ENCODE assay signal across 20 cellular contexts in genomic region chr2:241187101-241187690, GRCh38. TPM values are rescaled to one million over a fixed set of nuclear protein-coding genes. Genes with fewer than 3 reads are reported as not detected.
A peak's percentile ranks its signal among the peaks of the same experiment; 100 is the strongest.
DNase-seq lines count a peak whose midpoint lies in the region; ATAC-seq and TF ChIP-seq lines count a peak whose summit lies in the region.
"Had no signal": no experiment of that assay in that cellular context is flagged by ENCODE, and none has a peak within 500 bp of the region (broad histone marks: within the 10 kb centered on the region; RNA-seq: fewer than 3 reads in every experiment).

No MANE protein-coding gene starts in this region.

- H3K9me3 ChIP-seq in BLaER1: no peaks in the 10 kb centered on the region

- no peaks in the 10 kb centered on the region for H3K27me3 Mint-ChIP-seq in chondrocyte (ENCODE audit: low read depth)
- H3K27me3 Mint-ChIP-seq in T-helper 2 cell treated with Interferon-gamma antibody and Interleukin-4, amounts not matched to agents 5 μg/mL and 100 μg/mL, for 36 hours (ENCODE audit: low read depth): no peaks in the 10 kb centered on the region
- H3K27me3 Mint-ChIP-seq: B cell; CD4-positive, CD25-positive, alpha-beta regulatory T cell had no signal

- H3K9ac ChIP-seq in BLaER1 (no peak overlapping the region), mesendoderm (ENCODE audit: low read length) (no peak overlapping the region)

- no peak overlapping the region for H3K4me3 Mint-ChIP-seq in chondrocyte (ENCODE audit: unreplicated experiment)
- H3K4me3 Mint-ChIP-seq in T-helper 2 cell treated with Interferon-gamma antibody and Interleukin-4, amounts not matched to agents 5 μg/mL and 100 μg/mL, for 36 hours: no peak overlapping the region
- H3K4me3 Mint-ChIP-seq: CD4-positive, CD25-positive, alpha-beta regulatory T cell had no signal

- H3K4me3 ChIP-seq in BLaER1 (no peak overlapping the region), mesendoderm (ENCODE audit: low read length) (no peak overlapping the region)

- H3K18ac ChIP-seq in mesendoderm (ENCODE audit: low read length): no peak overlapping the region

- no peak overlapping the region for H3K27ac Mint-ChIP-seq in chondrocyte (ENCODE audit: unreplicated experiment)
- H3K27ac Mint-ChIP-seq in T-helper 2 cell treated with Interferon-gamma antibody and Interleukin-4, amounts not matched to agents 5 μg/mL and 100 μg/mL, for 36 hours: no peak overlapping the region
- H3K27ac Mint-ChIP-seq: B cell; CD4-positive, CD25-positive, alpha-beta regulatory T cell had no signal

- peak; percentile 86 for DNase-seq in chondrocyte (ENCODE audit: low spot score)
- DNase-seq in mesendoderm: peak; percentile 34
- no peak for DNase-seq in T-helper 2 cell treated with Interferon-gamma antibody and Interleukin-4, amounts not matched to agents 5 μg/mL and 100 μg/mL, for 36 hours (ENCODE audit: low spot score)
- DNase-seq: CD4-positive, CD25-positive, alpha-beta regulatory T cell; DMS53; GOT3; KBM-7; MV-4-11; NCI-H1105; NCI-H2029; NCI-H2227 treated with DMSO at 0.1 percent for 48 hours; RPMI8226; SHP77; SW 1271 had no signal

- no peak overlapping the region for H2BK15ac ChIP-seq in mesendoderm (replicated peaks; ENCODE audit: low read depth)

- H3K27ac ChIP-seq in BLaER1: no peak overlapping the region
- H3K27ac ChIP-seq in C4-2B: peak overlapping the region; percentile 23; the same call in 1 of the 2 replicates
- no peak overlapping the region for H3K27ac ChIP-seq in mesendoderm (ENCODE audit: low read depth, low read length)

- peaks cover 15% of the 10 kb centered on the region; the same call in 1 of the 2 replicates for H3K36me3 ChIP-seq in BLaER1
- H3K36me3 ChIP-seq in mesendoderm (ENCODE audit: control insufficient read depth, insufficient read depth, low read length): no peaks in the 10 kb centered on the region

- H3K79me2 ChIP-seq in mesendoderm (ENCODE audit: control insufficient read depth, insufficient read depth, low read length): no peaks in the 10 kb centered on the region

- H2BK5ac ChIP-seq in mesendoderm (ENCODE audit: low read length): no peak overlapping the region

- H4K5ac ChIP-seq in mesendoderm (ENCODE audit: low read length): no peak overlapping the region

- peak overlapping the region; percentile 17 for H3K4me2 ChIP-seq in BLaER1
- H3K4me2 ChIP-seq in mesendoderm (ENCODE audit: low read length): no peak overlapping the region

- no peak overlapping the region for H3K56ac ChIP-seq in mesendoderm (ENCODE audit: low read length)

- H2AK5ac ChIP-seq in mesendoderm (ENCODE audit: low read length): no peak overlapping the region

- H3K9me3 Mint-ChIP-seq in chondrocyte (ENCODE audit: low read depth): no peaks in the 10 kb centered on the region
- no peaks in the 10 kb centered on the region for H3K9me3 Mint-ChIP-seq in T-helper 2 cell treated with Interferon-gamma antibody and Interleukin-4, amounts not matched to agents 5 μg/mL and 100 μg/mL, for 36 hours
- H3K9me3 Mint-ChIP-seq: CD4-positive, CD25-positive, alpha-beta regulatory T cell had no signal

- WGBS in mesendoderm (ENCODE audit: extremely low coverage, insufficient coverage, low lambda C conversion rate): no CpG with 5 or more reads among the region's 12 CpGs

- H2BK120ac ChIP-seq in mesendoderm (ENCODE audit: low read depth, low read length): no peak overlapping the region

- H4K8ac ChIP-seq in mesendoderm (ENCODE audit: low read depth, low read length): no peak overlapping the region

- H3K79me1 ChIP-seq in mesendoderm (ENCODE audit: low read length): no peaks in the 10 kb centered on the region

- no peak overlapping the region for H3K23ac ChIP-seq in mesendoderm (ENCODE audit: low read length)

- H3K4me1 ChIP-seq in BLaER1 (peaks cover 24% of the 10 kb centered on the region), mesendoderm (ENCODE audit: control insufficient read depth, low read depth, low read length) (peaks cover 3% of the 10 kb centered on the region)

- H3K36me3 Mint-ChIP-seq in chondrocyte (ENCODE audit: low read depth): no peaks in the 10 kb centered on the region
- H3K36me3 Mint-ChIP-seq in T-helper 2 cell treated with Interferon-gamma antibody and Interleukin-4, amounts not matched to agents 5 μg/mL and 100 μg/mL, for 36 hours (ENCODE audit: low read depth): no peaks in the 10 kb centered on the region

- no peaks in the 10 kb centered on the region for H3K4me1 Mint-ChIP-seq in chondrocyte (ENCODE audit: low read depth)
- H3K4me1 Mint-ChIP-seq in T-helper 2 cell treated with Interferon-gamma antibody and Interleukin-4, amounts not matched to agents 5 μg/mL and 100 μg/mL, for 36 hours (ENCODE audit: low read depth): no peaks in the 10 kb centered on the region
- H3K4me1 Mint-ChIP-seq: CD4-positive, CD25-positive, alpha-beta regulatory T cell had no signal

- no peaks in the 10 kb centered on the region for H4K20me1 ChIP-seq in BLaER1

- no peak for ATAC-seq in GM19452 (IDR thresholded peaks at IDR 0.05; ENCODE audit: unreplicated experiment)
- no peak for ATAC-seq in HG03521 (IDR thresholded peaks at IDR 0.05; ENCODE audit: unreplicated experiment)
- ATAC-seq in HG02973 (IDR thresholded peaks at IDR 0.05; ENCODE audit: unreplicated experiment): no peak

- H3K27me3 ChIP-seq in BLaER1 (no peaks in the 10 kb centered on the region), mesendoderm (ENCODE audit: insufficient read depth, low read length, poor library complexity) (no peaks in the 10 kb centered on the region)

- TF ChIP-seq CTCF in C4-2B (conservative IDR thresholded peaks at IDR 0.05) (no peak), chondrocyte (IDR thresholded peaks at IDR 0.05) (no peak)

- H3K4ac ChIP-seq in mesendoderm (ENCODE audit: low read depth, low read length): no peak overlapping the region

RNA-seq across cellular contexts. Expression of gene ANO7, which starts 1.3 kb away (rescaled TPM):
- 0.48 to 2.2 TPM (median 1.5 TPM) in 3 replicates for total RNA-seq in chondrocyte
- polyA plus RNA-seq in mesendoderm (2013, experiment 1 of 2): 2.7 TPM
- 2.5 TPM for polyA plus RNA-seq in mesendoderm (2013, experiment 2 of 2)
- polyA plus RNA-seq: CD4-positive, CD25-positive, alpha-beta regulatory T cell had no signal

RNA-seq across cellular contexts. Expression of gene PPP1R7, which starts 36.9 kb away (rescaled TPM):
- 43.1 to 54.2 TPM (median 44.3 TPM) in 3 replicates for total RNA-seq in chondrocyte
- 54.8 TPM for polyA plus RNA-seq in mesendoderm (2013, experiment 1 of 2)
- polyA plus RNA-seq in mesendoderm (2013, experiment 2 of 2): 56.0 TPM

RNA-seq across cellular contexts. Expression of gene PASK, which starts 37.9 kb away (rescaled TPM):
- total RNA-seq in chondrocyte: 4.4 to 13.8 TPM (median 4.5 TPM) in 3 replicates
- 12.6 TPM for polyA plus RNA-seq in mesendoderm (2013, experiment 1 of 2)
- 12.7 TPM for polyA plus RNA-seq in mesendoderm (2013, experiment 2 of 2)
